In genomic region chr18:8426401-8426800, GRCh38 we compare ENCODE assay signal across 11 cellular contexts.
DNase-seq lines count a peak whose midpoint lies in the region; ATAC-seq and TF ChIP-seq lines count a peak whose summit lies in the region.
"Had no signal": no experiment of that assay in that cellular context is flagged by ENCODE, and none has a peak within 500 bp of the region (broad histone marks: within the 10 kb centered on the region; RNA-seq: fewer than 3 reads in every experiment).

No MANE protein-coding gene starts in this region.

- no peak for TF ChIP-seq POLR2A in GM18505 (IDR thresholded peaks at IDR 0.05; ENCODE audit: borderline replicate concordance, extremely low read depth, insufficient read depth, insufficient read length)

- H3K4me1 ChIP-seq in GM23338 (ENCODE audit: insufficient read depth) (no peaks in the 10 kb centered on the region; the same call in 1 of the 2 replicates), lower lobe of right lung (no peaks in the 10 kb centered on the region)

- no peaks in the 10 kb centered on the region for H3F3A ChIP-seq in GM23338 (replicated peaks; ENCODE audit: low read depth)

- peak; percentile 44 for TF ChIP-seq CTCF in CD14-positive monocyte (IDR thresholded peaks at IDR 0.05)
- TF ChIP-seq CTCF in GM23338 (conservative IDR thresholded peaks at IDR 0.05; ENCODE audit: low read depth in 2 of 2) = peak; percentile 72 to 77
- peak; percentile 20 for TF ChIP-seq CTCF in lower lobe of right lung (IDR thresholded peaks at IDR 0.05)

- no peak for DNase-seq in CD14-positive monocyte (ENCODE audit: low spot score)
- DNase-seq in GM23338 (ENCODE audit: low spot score) = peak; percentile 70
- peak; percentile 20 to 26 for DNase-seq in activated CD4-positive, alpha-beta T cell treated with anti-CD3 and anti-CD28 coated beads, Interleukin-2, amount 50 U/mL, for 48 hours
- no peak for DNase-seq in lower lobe of right lung
- no peak for DNase-seq in DMS114 treated with DMSO at 0.1 percent for 48 hours (lab: John Stamatoyannopoulos, UW; ENCODE audit: unreplicated experiment)
- no peak for DNase-seq in cardiac septum (ENCODE audit: low spot score)
- DNase-seq: caudate nucleus, NCI-H774 had no signal

- H3K36me3 ChIP-seq in GM23338 (ENCODE audit: insufficient read depth) (no peaks in the 10 kb centered on the region; the same call in 1 of the 2 replicates), lower lobe of right lung (no peaks in the 10 kb centered on the region)

- H3K27ac Mint-ChIP-seq in CD14-positive monocyte = no peak overlapping the region
- no peak overlapping the region for H3K27ac Mint-ChIP-seq in GM23338

- H4K20me1 ChIP-seq in GM23338 (replicated peaks; ENCODE audit: insufficient read depth) = no peaks in the 10 kb centered on the region

- H3K27me3 ChIP-seq in GM23338 (ENCODE audit: insufficient read depth) (no peaks in the 10 kb centered on the region), lower lobe of right lung (ENCODE audit: low read depth) (no peaks in the 10 kb centered on the region)

- H3K4me2 ChIP-seq in GM23338 = no peak overlapping the region

- H3K4me3 Mint-ChIP-seq in CD14-positive monocyte = no peak overlapping the region
- no peak overlapping the region for H3K4me3 Mint-ChIP-seq in GM23338

- intact Hi-C loops in CD14-positive monocyte (cut with micrococcal nuclease) = no loop called here
- intact Hi-C loops in lower lobe of right lung (cut with DNase I) = no loop called here
- intact Hi-C loops in cardiac septum (cut with DNase I) = no loop called here

- H3K4me1 Mint-ChIP-seq in CD14-positive monocyte (no peaks in the 10 kb centered on the region), GM23338 (peaks cover 16% of the 10 kb centered on the region)

- H3K9me2 ChIP-seq in GM23338 (ENCODE audit: insufficient read depth) = 0 out of 2 replicates have a peak, but pooled peaks cover 3% of the 10 kb centered on the region

- H3K27ac ChIP-seq in GM23338 (ENCODE audit: low read depth) (no peak overlapping the region), lower lobe of right lung (no peak overlapping the region)
- H3K27ac ChIP-seq: VCaP had no signal

- H3K27me3 Mint-ChIP-seq in CD14-positive monocyte (ENCODE audit: low read depth in 3 of 3) = peaks cover 0 to 3% (median 0%) of the 10 kb centered on the region in 3 donors
- peaks cover 3% of the 10 kb centered on the region for H3K27me3 Mint-ChIP-seq in GM23338 (ENCODE audit: insufficient read depth, low read depth, poor library complexity)

- no peak overlapping the region for H2AFZ ChIP-seq in GM23338

- H3K9me3 Mint-ChIP-seq in CD14-positive monocyte = peaks cover 0 to 13% (median 3%) of the 10 kb centered on the region in 7 donors
- H3K9me3 Mint-ChIP-seq in GM23338 = no peaks in the 10 kb centered on the region

- H3K79me2 ChIP-seq in GM23338 (replicated peaks; ENCODE audit: insufficient read depth) = no peaks in the 10 kb centered on the region

- no peaks in the 10 kb centered on the region for H3K9me3 ChIP-seq in lower lobe of right lung

- H3K4me3 ChIP-seq in GM23338 (no peak overlapping the region), lower lobe of right lung (no peak overlapping the region)

- peak; percentile 90 for ATAC-seq in GM23338
- ATAC-seq in lower lobe of right lung = no peak
- no peak for ATAC-seq in GM18867 (IDR thresholded peaks at IDR 0.05; ENCODE audit: unreplicated experiment)
- ATAC-seq in GM18505 (IDR thresholded peaks at IDR 0.05; ENCODE audit: unreplicated experiment) = no peak

- H3K36me3 Mint-ChIP-seq in CD14-positive monocyte (no peaks in the 10 kb centered on the region), GM23338 (ENCODE audit: low read depth) (no peaks in the 10 kb centered on the region)

TF ChIP-seq in GM23338, 12 proteins besides CTCF, POLR2A, EP300 and RAD21 (continues in another document):
- TF ChIP-seq CREB1 (CRISPR knock-in tag; IDR thresholded peaks at IDR 0.05; ENCODE audit: low read depth) (no peak), EZH2 (IDR thresholded peaks at IDR 0.05; ENCODE audit: low read depth, unreplicated experiment) (no peak), STAT1 (IDR thresholded peaks at IDR 0.05; ENCODE audit: unreplicated experiment) (no peak), REST (IDR thresholded peaks at IDR 0.05; ENCODE audit: unreplicated experiment) (no peak), ZNF331 (CRISPR knock-in tag; IDR thresholded peaks at IDR 0.05; ENCODE audit: low read depth) (no peak), ZNF114 (CRISPR knock-in tag; IDR thresholded peaks at IDR 0.05) (no peak), ETS1 (IDR thresholded peaks at IDR 0.05) (no peak)

Comparison
In these comparisons a context has a peak if more than half of its experiments do, and no peak if none do; other contexts are left out.
1. DNase-seq: peak in GM23338 (single experiment) and activated CD4-positive, alpha-beta T cell treated with anti-CD3 and anti-CD28 coated beads, Interleukin-2, amount 50 U/mL, for 48 hours (2 of 2); none in CD14-positive monocyte (single experiment), lower lobe of right lung (single experiment), DMS114 treated with DMSO at 0.1 percent for 48 hours (single experiment) and cardiac septum (single experiment).
2. CTCF ChIP-seq: peak in every context shown above with its lines; median percentile 74 in GM23338; 44 in CD14-positive monocyte; 20 in lower lobe of right lung.